14 cellular contexts compared by ENCODE assay signal in genomic region chr7:131352032-131352431, GRCh38. TPM values are rescaled to one million over a fixed set of nuclear protein-coding genes. Genes with fewer than 3 reads are reported as not detected.
DNase-seq lines count a peak whose midpoint lies in the region; ATAC-seq, FAIRE-seq and TF ChIP-seq lines count a peak whose summit lies in the region.
"Had no signal": no experiment of that assay in that cellular context is flagged by ENCODE, and none has a peak within 500 bp of the region (broad histone marks: within the 10 kb centered on the region; RNA-seq: fewer than 3 reads in every experiment).

No MANE protein-coding gene starts in this region.

- H3K36me3 ChIP-seq in K562 (ENCODE audit: control insufficient read depth, insufficient read depth, low read length), result no peaks in the 10 kb centered on the region
- H3K36me3 ChIP-seq in H1 (ENCODE audit: control insufficient read depth in 2 of 4, insufficient read depth in 4 of 4, low read length in 3 of 4), result peaks cover 0 to 3% (median 0%) of the 10 kb centered on the region in 4 experiments; a peak in 1 of 8 replicates

- H3K14ac ChIP-seq in H1 (ENCODE audit: insufficient read length), result no peak overlapping the region

- H3K4me1 Mint-ChIP-seq in activated CD4-positive, alpha-beta T cell treated with anti-CD3 and anti-CD28 coated beads, Interleukin-2, amount 10 ng/mL, durations not matched to agents 7 days and 5 days, result peaks cover 22% of the 10 kb centered on the region

- H4K8ac ChIP-seq in H1 (ENCODE audit: extremely low read depth, insufficient read depth, low read length), result no peak overlapping the region

- H3K18ac ChIP-seq in H1 (ENCODE audit: extremely low read depth, low read length), result no peak overlapping the region

- no peaks in the 10 kb centered on the region for H3K27me3 Mint-ChIP-seq in activated CD4-positive, alpha-beta T cell treated with anti-CD3 and anti-CD28 coated beads, Interleukin-2, amount 10 ng/mL, durations not matched to agents 7 days and 5 days
- H3K27me3 Mint-ChIP-seq: B cell; CD4-positive, alpha-beta memory T cell had no signal

- H3K27ac ChIP-seq in K562 (ENCODE audit: extremely low read depth, low read depth, low read length) (no peak overlapping the region), H1 (ENCODE audit: low read depth, low read length) (no peak overlapping the region)

- POLR2A ChIA-PET in K562 (lab: Yijun Ruan, JAX), result no interaction called here
- POLR2A ChIA-PET in H1 (lab: Charles Lee; ENCODE audit: partially characterized antibody), result interaction anchor here (0.6 to 1.6 kb wide), 2 partner anchors 25 to 531 kb away, joined by 4 to 5 read pairs; partner anchors contain the start of gene MKLN1
- POLR2A ChIA-PET in activated CD4-positive, alpha-beta T cell treated with anti-CD3 and anti-CD28 coated beads, Interleukin-2, amount 10 ng/mL, durations not matched to agents 7 days and 5 days (lab: Charles Lee), result no interaction called here

- in situ Hi-C loops in G401 (cut with HindIII; ENCODE audit: low sequenced_read_pairs) (no loop called here), K562 (cut with MboI) (no loop called here)

- no peak overlapping the region for H3K56ac ChIP-seq in H1 (replicated peaks; ENCODE audit: insufficient read length, low read depth, low read length)

- H3K9me3 ChIP-seq in K562 (replicated peaks; ENCODE audit: control insufficient read depth, insufficient read depth, low read depth, low read length) (no peaks in the 10 kb centered on the region), H1 (ENCODE audit: insufficient read depth in 2 of 2, low read depth in 1 of 2, low read length in 1 of 2) (no peaks in the 10 kb centered on the region)

- H4K5ac ChIP-seq in H1 (ENCODE audit: insufficient read length, low read depth, low read length), result no peak overlapping the region

- no peaks in the 10 kb centered on the region for H3K23me2 ChIP-seq in H1 (ENCODE audit: low read depth, low read length)

- H4K91ac ChIP-seq in H1 (replicated peaks; ENCODE audit: insufficient read length, low read length), result no peak overlapping the region

- H3K27me3 ChIP-seq in K562 (ENCODE audit: control insufficient read depth in 2 of 2, insufficient read depth in 2 of 2, low read length in 2 of 2) (no peaks in the 10 kb centered on the region), H1 (replicated peaks in 1 of 4; ENCODE audit: control insufficient read depth in 3 of 4, extremely low read depth in 1 of 4, insufficient read depth in 3 of 4, low read length in 3 of 4) (no peaks in the 10 kb centered on the region)

- DNase-seq in G401 (ENCODE audit: low spot score), result peak; percentile 83
- no peak for DNase-seq in K562 (ENCODE audit: extremely low read depth in 1 of 4, low spot score in 3 of 4)
- DNase-seq in H1 (ENCODE audit: low read depth in 1 of 2, low spot score in 2 of 2), result no peak
- DNase-seq in sciatic nerve (ENCODE audit: low spot score), result no peak
- DNase-seq in activated naive CD4-positive, alpha-beta T cell treated with anti-CD3 and anti-CD28 coated beads, Interleukin-2, amount 50 U/mL, for 16 hours, result no peak
- DNase-seq in activated CD4-positive, alpha-beta T cell treated with anti-CD3 and anti-CD28 coated beads, Interleukin-2, amount 10 ng/mL, durations not matched to agents 7 days and 5 days, result no peak
- no peak for DNase-seq in NCI-H2029 treated with DMSO at 0.1 percent for 48 hours (lab: John Stamatoyannopoulos, UW)
- DNase-seq: ACHN, DMS53 had no signal

- H3K79me2 ChIP-seq in K562 (ENCODE audit: control insufficient read depth, insufficient read depth, low read length) (peaks cover 98% of the 10 kb centered on the region), H1 (ENCODE audit: control insufficient read depth in 1 of 2, insufficient read depth in 2 of 2, low read length in 2 of 2) (peaks cover 9 to 95% of the 10 kb centered on the region in 2 experiments)

- H3K23ac ChIP-seq in H1 (ENCODE audit: insufficient read length), result no peak overlapping the region

- FAIRE-seq in K562 (lab: Jason Lieb, UNC), result no peak
- FAIRE-seq in H1 (lab: Jason Lieb, UNC), result peak; percentile 28
- FAIRE-seq: HepG2, HTR-8/SVneo had no signal

- H3K9me3 Mint-ChIP-seq in activated CD4-positive, alpha-beta T cell treated with anti-CD3 and anti-CD28 coated beads, Interleukin-2, amount 10 ng/mL, durations not matched to agents 7 days and 5 days, result peaks cover 14% of the 10 kb centered on the region

- no peak for TF ChIP-seq RAD21 in K562 (CRISPR knock-in tag; conservative IDR thresholded peaks at IDR 0.05 in 1 of 2, IDR thresholded peaks at IDR 0.05 in 1 of 2)
- TF ChIP-seq RAD21 in H1 (IDR thresholded peaks at IDR 0.05 in 1 of 2, conservative IDR thresholded peaks at IDR 0.05 in 1 of 2; ENCODE audit: low read depth in 2 of 2, low read length in 2 of 2), result no peak

- H3K4me2 ChIP-seq in K562 (ENCODE audit: insufficient read depth, low read length) (no peak overlapping the region), H1 (ENCODE audit: insufficient read depth in 1 of 2, low read depth in 2 of 2, low read length in 2 of 2) (no peak overlapping the region)

- BruUV-seq in K562 (replicated peaks; lab: Mats Ljungman, UMichigan), result no TSS peak

- TF ChIP-seq EP300 in K562 (IDR thresholded peaks at IDR 0.05; ENCODE audit: low read length) (no peak), H1 (IDR thresholded peaks at IDR 0.05; ENCODE audit: borderline replicate concordance in 1 of 2, low read depth in 2 of 2, low read length in 2 of 2) (no peak)

- H3K9me1 ChIP-seq in K562 (ENCODE audit: control insufficient read depth, insufficient read depth, low read length), result no peaks in the 10 kb centered on the region

- H3K36me3 Mint-ChIP-seq in activated CD4-positive, alpha-beta T cell treated with anti-CD3 and anti-CD28 coated beads, Interleukin-2, amount 10 ng/mL, durations not matched to agents 7 days and 5 days (ENCODE audit: low read depth), result peaks cover 26% of the 10 kb centered on the region

- H3K4ac ChIP-seq in H1 (replicated peaks; ENCODE audit: insufficient read length, low read depth, low read length), result no peak overlapping the region

- peaks cover 2% of the 10 kb centered on the region; the same call in 1 of the 2 replicates for H3K79me1 ChIP-seq in H1 (ENCODE audit: low read depth, low read length)

- no peak overlapping the region for H3K9ac ChIP-seq in K562 (ENCODE audit: insufficient read depth in 1 of 2, low read depth in 2 of 2, low read length in 2 of 2)
- H3K9ac ChIP-seq in H1 (replicated peaks in 1 of 4; ENCODE audit: extremely low read depth in 1 of 4, low read depth in 3 of 4, low read length in 3 of 4), result no peak overlapping the region

- H3K4me1 ChIP-seq in K562 (replicated peaks in 1 of 2; ENCODE audit: control insufficient read depth in 2 of 2, insufficient read depth in 2 of 2, low read length in 2 of 2) (no peaks in the 10 kb centered on the region; a peak in 1 of 5 replicates), H1 (replicated peaks in 1 of 4; ENCODE audit: control insufficient read depth in 3 of 4, insufficient read depth in 4 of 4, low read length in 3 of 4) (peaks cover 0 to 11% (median 3%) of the 10 kb centered on the region in 4 experiments; a peak in 5 of 7 replicates)

- H2BK20ac ChIP-seq in H1 (ENCODE audit: low read length), result no peak overlapping the region

- CTCF ChIA-PET in K562 (lab: Yijun Ruan, JAX; ENCODE audit: low intra/inter-chr PET ratio) (no interaction called here), H1 (lab: Charles Lee; ENCODE audit: partially characterized antibody) (interaction anchor here (0.6 to 1.4 kb wide), 5 partner anchors 27 to 242 kb away, joined by 3 to 6 read pairs (median 3); no protein-coding TSS in a partner anchor)
- CTCF ChIA-PET in activated CD4-positive, alpha-beta T cell treated with anti-CD3 and anti-CD28 coated beads, Interleukin-2, amount 10 ng/mL, durations not matched to agents 7 days and 5 days (lab: Charles Lee), result interaction anchor here (1.0 kb wide), 1 partner anchor 18 kb away, joined by 3 read pairs; no protein-coding TSS in a partner anchor

- TF ChIP-seq CTCF in K562 (IDR thresholded peaks at IDR 0.05 in 2 of 3, conservative IDR thresholded peaks at IDR 0.05 in 1 of 3; ENCODE audit: insufficient read depth in 2 of 3, low read depth in 1 of 3, low read length in 3 of 3) (no peak), H1 (IDR thresholded peaks at IDR 0.05; ENCODE audit: control extremely low read depth in 1 of 3, insufficient read depth in 1 of 3, low read depth in 1 of 3, low read length in 3 of 3) (no peak)

- intact Hi-C loops in K562 (cut with micrococcal nuclease), result no loop called here
- intact Hi-C loops in sciatic nerve (cut with DNase I), result loop anchor here (5.0 kb wide), 1 partner anchor 85 kb away; no protein-coding TSS in a partner anchor

- H3K4me3 ChIP-seq in K562, result no peak overlapping the region
- H3K4me3 ChIP-seq in H1 (ENCODE audit: extremely low read depth in 1 of 4, insufficient read depth in 2 of 4, low read depth in 3 of 4, low read length in 4 of 4), result no peak overlapping the region

- H2BK120ac ChIP-seq in H1 (replicated peaks; ENCODE audit: low read depth, low read length), result no peak overlapping the region

- no peak overlapping the region for H2AK5ac ChIP-seq in H1 (ENCODE audit: low read depth, low read length)

- no peak for TF ChIP-seq POLR2A in K562 (conservative IDR thresholded peaks at IDR 0.05)
- TF ChIP-seq POLR2A in H1 (IDR thresholded peaks at IDR 0.05; ENCODE audit: control extremely low read depth in 1 of 2, low read depth in 2 of 2, low read length in 2 of 2), result no peak

- 43% methylated on average over 2 of the region's 2 CpGs for WGBS in K562 (ENCODE audit: insufficient coverage, low coverage, missing lambda C conversion rate)
- 79% methylated on average over 2 of the region's 2 CpGs; no CpG with 5 or more reads in 1 of the 2 experiments for WGBS in H1 (ENCODE audit: extremely low coverage in 1 of 2, insufficient coverage in 1 of 2, insufficient read length in 1 of 2, insufficient replicate concordance in 2 of 2, low coverage in 1 of 2, low lambda C conversion rate in 2 of 2, missing lambda C conversion rate in 1 of 2), 2 experiments

- H3K4me3 Mint-ChIP-seq in activated CD4-positive, alpha-beta T cell treated with anti-CD3 and anti-CD28 coated beads, Interleukin-2, amount 10 ng/mL, durations not matched to agents 7 days and 5 days, result no peak overlapping the region
- H3K4me3 Mint-ChIP-seq: B cell had no signal

- no peak overlapping the region for H2AFZ ChIP-seq in K562 (ENCODE audit: low read depth, low read length)
- no peak overlapping the region for H2AFZ ChIP-seq in H1 (ENCODE audit: low read length)

- H3K27ac Mint-ChIP-seq in activated CD4-positive, alpha-beta T cell treated with anti-CD3 and anti-CD28 coated beads, Interleukin-2, amount 10 ng/mL, durations not matched to agents 7 days and 5 days, result no peak overlapping the region
- H3K27ac Mint-ChIP-seq: B cell had no signal

- no peak overlapping the region for H2BK12ac ChIP-seq in H1 (ENCODE audit: low read depth, low read length)

- peaks cover 12% of the 10 kb centered on the region; the same call in 1 of the 2 replicates for H4K20me1 ChIP-seq in K562 (replicated peaks; ENCODE audit: control insufficient read depth, insufficient read depth, low read length)
- peaks cover 0 to 2% of the 10 kb centered on the region in 2 experiments for H4K20me1 ChIP-seq in H1 (replicated peaks in 1 of 2; ENCODE audit: control insufficient read depth in 1 of 2, insufficient read depth in 2 of 2, low read length in 2 of 2)

- H2BK5ac ChIP-seq in H1 (ENCODE audit: low read depth, low read length), result no peak overlapping the region

- 0 out of 3 replicates have a peak, but pooled peaks have one; percentile 15 for ATAC-seq in K562
- peak; percentile 68 for ATAC-seq in sciatic nerve
- ATAC-seq: HCT116, HepG2 had no signal

- H2BK15ac ChIP-seq in H1 (ENCODE audit: low read length), result no peak overlapping the region

RNA-seq across cellular contexts. Expression of gene MKLN1, which starts 24.4 kb away (rescaled TPM):
- 25.2 and 37.5 TPM in 2 replicates for total RNA-seq in G401 (2014; rRNA removed; shearing (Covaris generic))
- total RNA-seq in K562 (2011; cell fraction: chromatin; rRNA removed; ENCODE audit: low replicate concordance), result 80.7 and 221 TPM in 2 replicates
- 23.3 and 38.8 TPM in 2 replicates for total RNA-seq in K562 (2011; cell fraction: nucleolus; rRNA removed)
- 104 and 220 TPM in 2 replicates for total RNA-seq in K562 (2011; cell fraction: nucleoplasm; rRNA removed)
- total RNA-seq in K562 (2014; rRNA removed) (19.4 and 19.8 TPM in 2 replicates), K562 (2014; rRNA removed; fragmentation: Illumina TruSeq; extraction: Trizol) (61.2 and 71.7 TPM in 2 replicates), K562 (2015; rRNA removed; fragmentation: Illumina TruSeq; extraction: Trizol) (50.6 and 56.0 TPM in 2 replicates), K562 (2021) (50.5 and 56.5 TPM in 2 replicates), sciatic nerve (110 TPM)
- polyA plus RNA-seq in K562 (2011; rRNA removed) (80.4 and 84.7 TPM in 2 replicates), K562 (2014; fragmentation: Illumina TruSeq; extraction: Trizol) (32.0 and 38.9 TPM in 2 replicates), K562 (2014; fragmentation: Nextera tagmentation; extraction: Ambion mirVana) (10 to 100 TPM; 27.0 to 68.8 TPM), K562 (2014; rRNA removed) (18.6 and 19.1 TPM in 2 replicates), H1 (2011; rRNA removed) (16.8 and 22.3 TPM in 2 replicates)
- polyA plus RNA-seq in K562 (2011; cell fraction: cytosol; rRNA removed), result 21.2 and 44.7 TPM in 2 replicates
- 65.4 and 98.1 TPM in 2 replicates for polyA plus RNA-seq in K562 (2011; cell fraction: nucleus; rRNA removed)
- polyA plus RNA-seq in K562 (2012), result 25.1 and 29.8 TPM in 2 replicates
- 282 and 370 TPM in 2 replicates for polyA minus RNA-seq in K562 (2011; rRNA and poly(A)+ RNA removed)
- polyA minus RNA-seq in K562 (2011; cell fraction: cytosol; rRNA and poly(A)+ RNA removed), result 55.7 and 56.6 TPM in 2 replicates
- 62.1 and 148 TPM in 2 replicates for polyA minus RNA-seq in K562 (2011; cell fraction: nucleus; rRNA and poly(A)+ RNA removed)
- total RNA-seq in H1 (2021; fragmentation: NEBNext Ultra II Directional; extraction: Animal tissue kit (Norgen Biotek cat#: 25700)), result 45.9 and 50.9 TPM in 2 replicates
- 22.4 TPM for polyA plus RNA-seq in H1 (2011; cell fraction: cytosol; rRNA removed)
- 18.0 TPM for polyA plus RNA-seq in H1 (2011; cell fraction: nucleus; rRNA removed)
- 22.2 to 39.8 TPM (median 31.8 TPM) in 4 replicates for polyA plus RNA-seq in H1 (2012, experiment 1 of 2)
- 1.6 TPM for polyA plus RNA-seq in H1 (2012, experiment 2 of 2)
- polyA plus RNA-seq in H1 (2013, experiment 1 of 2), result 22.2 TPM
- 20.6 TPM for polyA plus RNA-seq in H1 (2013, experiment 2 of 2)
- polyA minus RNA-seq in H1 (2011; rRNA and poly(A)+ RNA removed), result 122 and 137 TPM in 2 replicates
- polyA minus RNA-seq in H1 (2011; cell fraction: cytosol; rRNA and poly(A)+ RNA removed), result 26.1 TPM
- 126 TPM for polyA minus RNA-seq in H1 (2011; cell fraction: nucleus; rRNA and poly(A)+ RNA removed)
- 10 to 100 TPM; 36.8 to 40.1 TPM for total RNA-seq in activated CD4-positive, alpha-beta T cell treated with anti-CD3 and anti-CD28 coated beads, Interleukin-2, amount 10 ng/mL, durations not matched to agents 7 days and 5 days
